Comparison of ENCODE assay signal across 11 cellular contexts in the genomic region with DNA sequence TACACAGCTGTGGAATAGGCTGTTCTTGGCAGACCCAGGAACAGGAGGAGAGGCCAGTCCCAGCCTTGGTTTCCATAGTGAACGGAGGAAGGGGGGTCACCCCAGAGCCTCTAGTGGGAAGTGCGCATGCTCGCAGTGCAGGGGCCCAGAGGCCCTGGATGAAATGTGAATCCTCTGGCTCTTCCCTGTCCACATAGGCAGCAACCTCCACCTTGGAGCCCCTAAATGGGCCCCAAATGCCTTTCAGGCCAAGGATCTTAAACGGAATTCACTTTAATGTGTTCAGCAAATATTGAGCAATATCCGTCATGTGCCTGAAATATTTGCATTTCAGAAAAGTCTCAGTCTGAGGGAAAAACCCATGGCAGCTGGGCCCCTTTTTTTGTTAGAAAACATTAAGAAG. TPM values are rescaled to one million over a fixed set of nuclear protein-coding genes. Genes with fewer than 3 reads are reported as not detected.
DNase-seq lines count a peak whose midpoint lies in the region; ATAC-seq and TF ChIP-seq lines count a peak whose summit lies in the region.
"Had no signal": no experiment of that assay in that cellular context is flagged by ENCODE, and none has a peak within 500 bp of the region (broad histone marks: within the 10 kb centered on the region; RNA-seq: fewer than 3 reads in every experiment).

No MANE protein-coding gene starts in this region.

- no peak overlapping the region for H3K4me3 Mint-ChIP-seq in CD4-positive, alpha-beta T cell
- H3K4me3 Mint-ChIP-seq: stimulated activated memory B cell treated with anti-CD40 and anti-IgM and Interleukin-4, amounts not matched to agents 10 μg/mL and 1 μg/mL and 100 μg/mL, for 72 hours had no signal

- H3K27ac Mint-ChIP-seq in CD4-positive, alpha-beta T cell: no peak overlapping the region
- H3K27ac Mint-ChIP-seq: stimulated activated memory B cell treated with anti-CD40 and anti-IgM and Interleukin-4, amounts not matched to agents 10 μg/mL and 1 μg/mL and 100 μg/mL, for 72 hours had no signal

- POLR2A ChIA-PET in CD4-positive, alpha-beta T cell (lab: Charles Lee): no interaction called here

- no peaks in the 10 kb centered on the region for H3K4me1 Mint-ChIP-seq in CD4-positive, alpha-beta T cell (ENCODE audit: low read depth)
- H3K4me1 Mint-ChIP-seq: stimulated activated memory B cell treated with anti-CD40 and anti-IgM and Interleukin-4, amounts not matched to agents 10 μg/mL and 1 μg/mL and 100 μg/mL, for 72 hours had no signal

- no peaks in the 10 kb centered on the region for H3K36me3 Mint-ChIP-seq in CD4-positive, alpha-beta T cell (ENCODE audit: low read depth)
- H3K36me3 Mint-ChIP-seq: stimulated activated memory B cell treated with anti-CD40 and anti-IgM and Interleukin-4, amounts not matched to agents 10 μg/mL and 1 μg/mL and 100 μg/mL, for 72 hours had no signal

- peaks cover 3% of the 10 kb centered on the region for H3K27me3 Mint-ChIP-seq in CD4-positive, alpha-beta T cell
- H3K27me3 Mint-ChIP-seq: stimulated activated memory B cell treated with anti-CD40 and anti-IgM and Interleukin-4, amounts not matched to agents 10 μg/mL and 1 μg/mL and 100 μg/mL, for 72 hours had no signal

- peak; percentile 76; the same call in 2 of the 3 replicates for ATAC-seq in SK-N-SH treated with all-trans-retinoic acid at 6 μM for 48 hours
- ATAC-seq in left cardiac atrium: peak; percentile 79 to 86
- no peak for ATAC-seq in HG03095 (IDR thresholded peaks at IDR 0.05; ENCODE audit: unreplicated experiment)
- ATAC-seq in CD4-positive, alpha-beta T cell (ENCODE audit: poor library complexity): no peak

- no peaks in the 10 kb centered on the region for H3K36me3 ChIP-seq in ovary
- H3K36me3 ChIP-seq in effector memory CD4-positive, alpha-beta T cell (ENCODE audit: control insufficient read depth, insufficient read depth, low read length): no peaks in the 10 kb centered on the region

- TF ChIP-seq CTCF in ovary (IDR thresholded peaks at IDR 0.05): no peak
- no peak for TF ChIP-seq CTCF in CD4-positive, alpha-beta T cell (IDR thresholded peaks at IDR 0.05)

- peaks cover 4% of the 10 kb centered on the region for H3K4me1 ChIP-seq in ovary (ENCODE audit: insufficient read depth)
- no peaks in the 10 kb centered on the region for H3K4me1 ChIP-seq in effector memory CD4-positive, alpha-beta T cell (ENCODE audit: control insufficient read depth, insufficient read depth, low read length, poor library complexity, severe bottlenecking)

- H3K27ac ChIP-seq in ovary: peak overlapping the region in 1 of 2 donors; percentile 74
- H3K27ac ChIP-seq in effector memory CD4-positive, alpha-beta T cell (ENCODE audit: insufficient read depth, low read length, poor library complexity, severe bottlenecking): no peak overlapping the region
- no peak overlapping the region for H3K27ac ChIP-seq in CD4-positive, alpha-beta T cell (ENCODE audit: low read depth, low read length)

- CTCF ChIA-PET in CD4-positive, alpha-beta T cell (lab: Charles Lee): no interaction called here

- no peak for TF ChIP-seq POLR2A in ovary (IDR thresholded peaks at IDR 0.05)

- TF ChIP-seq EP300 in ovary (IDR thresholded peaks at IDR 0.05): no peak

- intact Hi-C loops in left cardiac atrium (cut with DNase I): no loop called here
- intact Hi-C loops in ovary (cut with DNase I): no loop called here
- intact Hi-C loops in CD4-positive, alpha-beta T cell (cut with DNase I, micrococcal nuclease): no loop called here

- H3K27me3 ChIP-seq in ovary: no peaks in the 10 kb centered on the region
- H3K27me3 ChIP-seq in effector memory CD4-positive, alpha-beta T cell (replicated peaks; ENCODE audit: control insufficient read depth, insufficient read depth, low read length, poor library complexity, severe bottlenecking): no peaks in the 10 kb centered on the region
- no peaks in the 10 kb centered on the region for H3K27me3 ChIP-seq in CD4-positive, alpha-beta T cell (ENCODE audit: control insufficient read depth, insufficient read depth, low read length)

- DNase-seq in C1 segment of cervical spinal cord (lab: John Stamatoyannopoulos, UW) (peak in 11 of 14 donors; percentile 6 to 59 (median 24)), left cardiac atrium (peak; percentile 41), ovary (peak; percentile 82 to 91 (median 90)), HUDEP-2 (lab: John Stamatoyannopoulos, UW; ENCODE audit: unreplicated experiment in 76 of 76) (no peak)
- DNase-seq in effector memory CD4-positive, alpha-beta T cell: no peak
- no peak for DNase-seq in CD4-positive, alpha-beta T cell
- DNase-seq: Calu3 had no signal

- 25 to 46% (median 29%) methylated on average over 5 of the region's 5 CpGs for WGBS in ovary, 3 donors

- H3K4me3 ChIP-seq in ovary: no peak overlapping the region
- no peak overlapping the region for H3K4me3 ChIP-seq in effector memory CD4-positive, alpha-beta T cell (ENCODE audit: insufficient read depth, low read depth, low read length, poor library complexity, severe bottlenecking)

- H3K9me3 ChIP-seq in ovary: no peaks in the 10 kb centered on the region
- H3K9me3 ChIP-seq in effector memory CD4-positive, alpha-beta T cell (ENCODE audit: control insufficient read depth, low read length): no peaks in the 10 kb centered on the region
- H3K9me3 ChIP-seq in CD4-positive, alpha-beta T cell (ENCODE audit: control insufficient read depth, low read length): no peaks in the 10 kb centered on the region

- H3K9me3 Mint-ChIP-seq in CD4-positive, alpha-beta T cell: peaks cover 3% of the 10 kb centered on the region

TF ChIP-seq in SK-N-SH treated with all-trans-retinoic acid at 6 μM for 48 hours, 23 proteins besides CTCF, POLR2A, EP300 and RAD21:
- TF ChIP-seq ZNF8 (CRISPR knock-in tag; IDR thresholded peaks at IDR 0.05) (no peak), SNAI2 (CRISPR knock-in tag; IDR thresholded peaks at IDR 0.05) (no peak), CSDC2 (CRISPR knock-in tag; IDR thresholded peaks at IDR 0.05) (no peak), CSRNP3 (CRISPR knock-in tag; IDR thresholded peaks at IDR 0.05) (no peak)

RNA-seq across cellular contexts. Expression of gene NDN, which starts 3.3 kb away (rescaled TPM):
- 10 to 100 TPM; 34.8 to 38.9 TPM for total RNA-seq in left cardiac atrium
- total RNA-seq in ovary: 100 to 1,000 TPM in 5 of 7 donors, 10 to 100 TPM in 2; 85.6 to 137 (median 112) TPM
- polyA plus RNA-seq in ovary: 100 to 1,000 TPM in 1 of 2 donors, 10 to 100 TPM in 1; 77.9 to 105 TPM
- not detected for total RNA-seq in CD4-positive, alpha-beta T cell
- total RNA-seq: Calu3, OCI-LY7 had no signal

RNA-seq across cellular contexts. Expression of gene MAGEL2, which starts 42.8 kb away (rescaled TPM):
- total RNA-seq in left cardiac atrium (under 1 TPM; 0.12 to 0.13 TPM), ovary (1 to 10 TPM; 1.5 to 4.3 (median 2.4) TPM)
- polyA plus RNA-seq in ovary: 1 to 10 TPM in 1 of 2 donors, under 1 TPM in 1; 0.75 to 1.7 TPM
- total RNA-seq in CD4-positive, alpha-beta T cell: not detected
- total RNA-seq: Calu3, OCI-LY7 had no signal

Comparison
In these comparisons a context has a peak if more than half of its experiments do, and no peak if none do; other contexts are left out.
1. DNase-seq: peak in C1 segment of cervical spinal cord (11 of 14), left cardiac atrium (single experiment) and ovary (5 of 5); none in effector memory CD4-positive, alpha-beta T cell (0 of 3), CD4-positive, alpha-beta T cell (0 of 10) and HUDEP-2 (0 of 76).
2. ATAC-seq: peak in SK-N-SH treated with all-trans-retinoic acid at 6 μM for 48 hours (single experiment) and left cardiac atrium (2 of 2); none in HG03095 (single experiment) and CD4-positive, alpha-beta T cell (single experiment).
3. RNA of gene NDN, which starts 3.3 kb away (total RNA-seq): 85.6 to 137 TPM in ovary and 34.8 to 38.9 TPM in left cardiac atrium; not detected in CD4-positive, alpha-beta T cell; every median in the first group is over 10 times any median in the second.